ENCODE assay signal across 15 cellular contexts in the genomic region with DNA sequence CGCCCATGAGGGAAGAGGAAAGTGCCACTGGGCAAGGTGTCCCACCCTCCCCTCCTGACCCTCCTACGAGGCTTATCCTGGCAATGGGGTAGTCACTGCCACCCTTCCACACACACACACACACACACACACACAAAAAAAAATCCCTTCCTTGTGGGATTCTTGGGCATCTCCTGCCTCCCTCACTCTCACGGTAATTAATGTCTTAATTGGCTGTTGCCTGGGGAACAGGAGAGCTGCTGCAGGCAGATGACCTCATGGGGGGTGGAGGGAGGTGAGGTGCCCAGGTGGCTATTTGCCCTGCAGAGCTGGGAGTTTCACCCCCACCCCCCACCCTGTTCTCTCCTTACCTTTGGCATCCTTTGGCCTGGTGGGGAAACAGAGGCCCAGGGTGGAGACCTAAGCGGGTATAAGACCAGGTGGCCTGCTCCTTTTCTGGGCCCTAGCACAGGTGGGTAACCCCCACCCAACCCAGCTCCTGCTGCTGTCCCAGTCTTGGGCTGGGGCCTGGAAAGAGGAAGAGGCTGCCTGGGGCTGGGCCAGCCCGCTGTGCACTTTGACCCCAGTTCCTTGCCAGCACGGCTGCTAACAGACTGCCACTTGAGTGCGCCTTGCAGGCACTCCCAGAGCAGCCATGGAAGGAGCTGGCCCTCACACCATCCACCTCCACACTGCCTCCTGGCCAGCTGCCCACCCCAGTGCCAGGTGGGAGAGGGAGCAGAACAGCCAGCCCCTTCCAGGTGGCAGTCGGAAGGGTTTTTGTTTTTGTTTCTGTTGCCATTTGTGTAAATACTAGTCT. TPM values are rescaled to one million over a fixed set of nuclear protein-coding genes. Genes with fewer than 3 reads are reported as not detected.
DNase-seq lines count a peak whose midpoint lies in the region; ATAC-seq, FAIRE-seq and TF ChIP-seq lines count a peak whose summit lies in the region.
"Had no signal": no experiment of that assay in that cellular context is flagged by ENCODE, and none has a peak within 500 bp of the region (broad histone marks: within the 10 kb centered on the region; RNA-seq: fewer than 3 reads in every experiment).

No MANE protein-coding gene starts in this region.

- H4K20me1 ChIP-seq in H1 (replicated peaks in 1 of 2; ENCODE audit: control insufficient read depth in 1 of 2, insufficient read depth in 2 of 2, low read length in 2 of 2) = peaks cover 0 to 3% of the 10 kb centered on the region in 2 experiments

- no peaks in the 10 kb centered on the region for H3K79me1 ChIP-seq in H1 (ENCODE audit: low read depth, low read length)

- H3K79me2 ChIP-seq in H1 (ENCODE audit: control insufficient read depth in 1 of 2, insufficient read depth in 2 of 2, low read length in 2 of 2) = no peaks in the 10 kb centered on the region

- intact Hi-C loops in posterior vena cava (cut with DNase I) = loop anchor here in 1 of 2 donors (5.0 kb wide), 1 partner anchor 81 kb away; no protein-coding TSS in a partner anchor

- no peaks in the 10 kb centered on the region for H3K23me2 ChIP-seq in H1 (ENCODE audit: low read depth, low read length)

- no peak overlapping the region for H2BK20ac ChIP-seq in H1 (ENCODE audit: low read length)

- no peaks in the 10 kb centered on the region; a peak in 3 of 8 replicates for H3K36me3 ChIP-seq in H1 (ENCODE audit: control insufficient read depth in 2 of 4, insufficient read depth in 4 of 4, low read length in 3 of 4)
- H3K36me3 ChIP-seq: SJCRH30 had no signal

- no peak for FAIRE-seq in H1 (lab: Jason Lieb, UNC)
- FAIRE-seq: urothelium cell line had no signal

- peak overlapping the region; percentile 5; the same call in 1 of the 2 replicates for H4K8ac ChIP-seq in H1 (ENCODE audit: extremely low read depth, insufficient read depth, low read length)

- TF ChIP-seq EP300 in H1 (IDR thresholded peaks at IDR 0.05; ENCODE audit: borderline replicate concordance in 1 of 2, low read depth in 2 of 2, low read length in 2 of 2) = no peak

- WGBS in H1 (ENCODE audit: extremely low coverage in 1 of 2, insufficient coverage in 1 of 2, insufficient read length in 1 of 2, insufficient replicate concordance in 2 of 2, low coverage in 1 of 2, low lambda C conversion rate in 2 of 2, missing lambda C conversion rate in 1 of 2), 2 experiments = 87% methylated on average over 3 of the region's 8 CpGs; no CpG with 5 or more reads in 1 of the 2 experiments

- H3K9ac ChIP-seq in H1 (replicated peaks in 1 of 4; ENCODE audit: extremely low read depth in 1 of 4, low read depth in 3 of 4, low read length in 3 of 4) = no peak overlapping the region

- no peak overlapping the region for H2AFZ ChIP-seq in H1 (ENCODE audit: low read length)
- H2AFZ ChIP-seq: hepatocyte had no signal

- H3K4me2 ChIP-seq in H1 (ENCODE audit: insufficient read depth in 1 of 2, low read depth in 2 of 2, low read length in 2 of 2) = no peak overlapping the region
- H3K4me2 ChIP-seq: hepatocyte had no signal

- no peak overlapping the region for H3K56ac ChIP-seq in H1 (replicated peaks; ENCODE audit: insufficient read length, low read depth, low read length)

- no peak for TF ChIP-seq RAD21 in H1 (IDR thresholded peaks at IDR 0.05 in 1 of 2, conservative IDR thresholded peaks at IDR 0.05 in 1 of 2; ENCODE audit: low read depth in 2 of 2, low read length in 2 of 2)

- H3K18ac ChIP-seq in H1 (ENCODE audit: extremely low read depth, low read length) = no peak overlapping the region

- H3K4me3 ChIP-seq in H1 (ENCODE audit: extremely low read depth in 1 of 4, insufficient read depth in 2 of 4, low read depth in 3 of 4, low read length in 4 of 4) = no peak overlapping the region
- H3K4me3 ChIP-seq: hepatocyte, SJCRH30 had no signal

- no peaks in the 10 kb centered on the region for H3K9me3 ChIP-seq in H1 (ENCODE audit: insufficient read depth in 2 of 2, low read depth in 1 of 2, low read length in 1 of 2)
- H3K9me3 ChIP-seq: SJCRH30 had no signal

- H3K14ac ChIP-seq in H1 (ENCODE audit: insufficient read length) = no peak overlapping the region

- DNase-seq in NCI-H146 (lab: John Stamatoyannopoulos, UW) (peak; percentile 34), NCI-H146 treated with DMSO at 0.1 percent for 48 hours (lab: John Stamatoyannopoulos, UW; ENCODE audit: unreplicated experiment) (no peak), NCI-H2196 treated with DMSO at 0.1 percent for 48 hours (lab: John Stamatoyannopoulos, UW; ENCODE audit: unreplicated experiment) (peak; percentile 58), H1 (ENCODE audit: low read depth in 1 of 2, low spot score in 2 of 2) (no peak), posterior vena cava (ENCODE audit: low spot score) (peak; percentile 78), SIG-M5 (lab: John Stamatoyannopoulos, UW) (no peak)
- DNase-seq: central memory CD4-positive, alpha-beta T cell; erythroblast; Kasumi-1; occipital lobe; SJCRH30 had no signal

- no peak overlapping the region for H2AK5ac ChIP-seq in H1 (ENCODE audit: low read depth, low read length)

- H2BK120ac ChIP-seq in H1 (replicated peaks; ENCODE audit: low read depth, low read length) = no peak overlapping the region

- H4K5ac ChIP-seq in H1 (ENCODE audit: insufficient read length, low read depth, low read length) = no peak overlapping the region

- TF ChIP-seq POLR2A in H1 (IDR thresholded peaks at IDR 0.05; ENCODE audit: control extremely low read depth in 1 of 2, low read depth in 2 of 2, low read length in 2 of 2) = no peak

- H3K4me1 ChIP-seq in H1 (replicated peaks in 1 of 4; ENCODE audit: control insufficient read depth in 3 of 4, insufficient read depth in 4 of 4, low read length in 3 of 4) = peaks cover 0 to 16% (median 7%) of the 10 kb centered on the region in 4 experiments; a peak in 4 of 7 replicates
- H3K4me1 ChIP-seq: SJCRH30 had no signal

- no peak overlapping the region for H3K23ac ChIP-seq in H1 (ENCODE audit: insufficient read length)

- no peak for TF ChIP-seq CTCF in H1 (IDR thresholded peaks at IDR 0.05; ENCODE audit: control extremely low read depth in 1 of 3, insufficient read depth in 1 of 3, low read depth in 1 of 3, low read length in 3 of 3)

- no peaks in the 10 kb centered on the region for H3K27me3 ChIP-seq in H1 (replicated peaks in 1 of 4; ENCODE audit: control insufficient read depth in 3 of 4, extremely low read depth in 1 of 4, insufficient read depth in 3 of 4, low read length in 3 of 4)
- H3K27me3 ChIP-seq: hepatocyte, SJCRH30 had no signal

- POLR2A ChIA-PET in H1 (lab: Charles Lee; ENCODE audit: partially characterized antibody) = interaction anchor here (0.7 kb wide), 1 partner anchor 442 kb away, joined by 7 read pairs; no protein-coding TSS in a partner anchor

- ATAC-seq in GM18498 (IDR thresholded peaks at IDR 0.05; ENCODE audit: unreplicated experiment) (no peak), HG02884 (IDR thresholded peaks at IDR 0.05; ENCODE audit: unreplicated experiment) (no peak)

- H2BK5ac ChIP-seq in H1 (ENCODE audit: low read depth, low read length) = no peak overlapping the region

- H4K91ac ChIP-seq in H1 (replicated peaks; ENCODE audit: insufficient read length, low read length) = no peak overlapping the region

- H3K27ac ChIP-seq in H1 (ENCODE audit: low read depth, low read length) = no peak overlapping the region
- H3K27ac ChIP-seq: hepatocyte, SJCRH30 had no signal

- H2BK12ac ChIP-seq in H1 (ENCODE audit: low read depth, low read length) = no peak overlapping the region

- H3K4ac ChIP-seq in H1 (replicated peaks; ENCODE audit: insufficient read length, low read depth, low read length) = no peak overlapping the region

- CTCF ChIA-PET in H1 (lab: Charles Lee; ENCODE audit: partially characterized antibody) = interaction anchor here (0.6 to 2.4 kb wide), 2 partner anchors 252 to 546 kb away, joined by 3 to 5 read pairs; no protein-coding TSS in a partner anchor

- no peak overlapping the region for H2BK15ac ChIP-seq in H1 (ENCODE audit: low read length)

TF ChIP-seq in H1, 55 proteins besides CTCF, POLR2A, EP300 and RAD21 (continues in another document):
- TF ChIP-seq TAF7 (optimal IDR thresholded peaks at IDR 0.05; ENCODE audit: borderline replicate concordance, low read depth, low read length) (no peak), RFX5 (IDR thresholded peaks at IDR 0.05; ENCODE audit: borderline replicate concordance, low read depth, low read length) (no peak), NRF1 (IDR thresholded peaks at IDR 0.05; ENCODE audit: low read depth, low read length) (no peak), MAFK (IDR thresholded peaks at IDR 0.05; ENCODE audit: low read depth, low read length) (no peak), RXRA (IDR thresholded peaks at IDR 0.05; ENCODE audit: insufficient read depth, low read depth, low read length) (no peak), SAP30 (IDR thresholded peaks at IDR 0.05; ENCODE audit: insufficient read depth, insufficient replicate concordance, low read length) (no peak), EGR1 (IDR thresholded peaks at IDR 0.05; ENCODE audit: borderline replicate concordance, low read depth, low read length) (no peak), SP2 (IDR thresholded peaks at IDR 0.05; ENCODE audit: low read length) (no peak), KDM4A (IDR thresholded peaks at IDR 0.05; ENCODE audit: low read depth, low read length, severe bottlenecking) (no peak), ASH2L (IDR thresholded peaks at IDR 0.05; ENCODE audit: low read length) (no peak)

RNA-seq across cellular contexts. Expression of a gene that starts 12.6 kb away (rescaled TPM):
- total RNA-seq in H1 (2021; fragmentation: NEBNext Ultra II Directional; extraction: Animal tissue kit (Norgen Biotek cat#: 25700)) = 2.3 and 3.0 TPM in 2 replicates
- 5.4 and 6.1 TPM in 2 replicates for polyA plus RNA-seq in H1 (2011; rRNA removed)
- polyA plus RNA-seq in H1 (2011; cell fraction: cytosol; rRNA removed) = 6.0 TPM
- 4.2 TPM for polyA plus RNA-seq in H1 (2011; cell fraction: nucleus; rRNA removed)
- 2.6 to 5.2 TPM (median 4.2 TPM) in 4 replicates for polyA plus RNA-seq in H1 (2012, experiment 1 of 2)
- polyA plus RNA-seq in H1 (2012, experiment 2 of 2) = 4.1 TPM
- 2.3 TPM for polyA plus RNA-seq in H1 (2013, experiment 1 of 2)
- 2.1 TPM for polyA plus RNA-seq in H1 (2013, experiment 2 of 2)
- 2.8 and 3.6 TPM in 2 replicates for polyA minus RNA-seq in H1 (2011; rRNA and poly(A)+ RNA removed)
- 2.3 TPM for polyA minus RNA-seq in H1 (2011; cell fraction: cytosol; rRNA and poly(A)+ RNA removed)
- 2.3 TPM for polyA minus RNA-seq in H1 (2011; cell fraction: nucleus; rRNA and poly(A)+ RNA removed)
- total RNA-seq in posterior vena cava = 10 to 100 TPM; 18.9 to 26.4 TPM

Comparison
In these comparisons a context has a peak if more than half of its experiments do, and no peak if none do; other contexts are left out.
1. DNase-seq: peak in NCI-H146 (single experiment), NCI-H2196 treated with DMSO at 0.1 percent for 48 hours (single experiment) and posterior vena cava (single experiment); none in NCI-H146 treated with DMSO at 0.1 percent for 48 hours (single experiment), H1 (0 of 2) and SIG-M5 (single experiment).